8 cellular contexts compared by ENCODE assay signal in genomic region chrX:18886344-18887161, GRCh38.
DNase-seq lines count a peak whose midpoint lies in the region; ATAC-seq and TF ChIP-seq lines count a peak whose summit lies in the region.

No MANE protein-coding gene starts in this region.

- no peaks in the 10 kb centered on the region for H4K20me1 ChIP-seq in neural progenitor cell (ENCODE audit: low read depth)

- intact Hi-C loops in CD14-positive monocyte (cut with micrococcal nuclease) = no loop called here

- H3K27me3 ChIP-seq in NT2/D1 (ENCODE audit: insufficient read depth, insufficient read length) (no peaks in the 10 kb centered on the region), neural progenitor cell (peaks cover 17% of the 10 kb centered on the region)

- H3K4me2 ChIP-seq in neural progenitor cell = peak overlapping the region; percentile 58

- H3K27me3 Mint-ChIP-seq in CD14-positive monocyte (ENCODE audit: low read depth in 3 of 3) (peaks cover 2 to 6% (median 3%) of the 10 kb centered on the region in 3 donors), neural progenitor cell (ENCODE audit: insufficient read depth, low read depth) (peaks cover 15% of the 10 kb centered on the region), type B pancreatic cell (no peaks in the 10 kb centered on the region)
- H3K27me3 Mint-ChIP-seq in activated T-helper 17 cell treated with anti-CD3 and anti-CD28 coated beads, Interleukin-2, amount 50 U/mL, for 72 hours = no peaks in the 10 kb centered on the region

- TF ChIP-seq CTCF in CD14-positive monocyte (IDR thresholded peaks at IDR 0.05) (peak; percentile 71), neural progenitor cell (IDR thresholded peaks at IDR 0.05) (peak; percentile 49), type B pancreatic cell (conservative IDR thresholded peaks at IDR 0.05) (peak; percentile 64)

- H3F3A ChIP-seq in neural progenitor cell (ENCODE audit: low read depth) = no peaks in the 10 kb centered on the region

- H3K9me3 ChIP-seq in NT2/D1 (ENCODE audit: insufficient read depth, low read length) (no peaks in the 10 kb centered on the region), neural progenitor cell (ENCODE audit: low read depth) (no peaks in the 10 kb centered on the region)

- peak overlapping the region; percentile 68 for H3K9ac ChIP-seq in NT2/D1 (ENCODE audit: insufficient read length, low read depth)
- no peak overlapping the region for H3K9ac ChIP-seq in neural progenitor cell

- H3K36me3 ChIP-seq in NT2/D1 (ENCODE audit: insufficient read depth, insufficient read length, low read length) (no peaks in the 10 kb centered on the region), neural progenitor cell (no peaks in the 10 kb centered on the region)

- H3K79me2 ChIP-seq in neural progenitor cell (ENCODE audit: low read depth) = no peaks in the 10 kb centered on the region

- no peak overlapping the region for H3K27ac ChIP-seq in neural progenitor cell

- H3K4me3 Mint-ChIP-seq in CD14-positive monocyte (peak overlapping the region; percentile 87 to 96), neural progenitor cell (peak overlapping the region; percentile 31), type B pancreatic cell (peak overlapping the region; percentile 85)
- peak overlapping the region; percentile 81 for H3K4me3 Mint-ChIP-seq in activated T-helper 17 cell treated with anti-CD3 and anti-CD28 coated beads, Interleukin-2, amount 50 U/mL, for 72 hours

- H3K4me1 Mint-ChIP-seq in CD14-positive monocyte (peaks cover 27% of the 10 kb centered on the region), neural progenitor cell (peaks cover 12% of the 10 kb centered on the region), type B pancreatic cell (ENCODE audit: unreplicated experiment) (peaks cover 15% of the 10 kb centered on the region)
- no peaks in the 10 kb centered on the region for H3K4me1 Mint-ChIP-seq in activated T-helper 17 cell treated with anti-CD3 and anti-CD28 coated beads, Interleukin-2, amount 50 U/mL, for 72 hours

- H3K36me3 Mint-ChIP-seq in CD14-positive monocyte = peaks cover 3 to 11% of the 10 kb centered on the region in 2 donors
- H3K36me3 Mint-ChIP-seq in activated T-helper 17 cell treated with anti-CD3 and anti-CD28 coated beads, Interleukin-2, amount 50 U/mL, for 72 hours (ENCODE audit: low read depth) = no peaks in the 10 kb centered on the region
- no peaks in the 10 kb centered on the region for H3K36me3 Mint-ChIP-seq in neural progenitor cell
- no peaks in the 10 kb centered on the region for H3K36me3 Mint-ChIP-seq in type B pancreatic cell

- H3K9me3 Mint-ChIP-seq in CD14-positive monocyte (peaks cover 0 to 10% (median 0%) of the 10 kb centered on the region in 7 donors), neural progenitor cell (peaks cover 15% of the 10 kb centered on the region), type B pancreatic cell (no peaks in the 10 kb centered on the region)
- no peaks in the 10 kb centered on the region for H3K9me3 Mint-ChIP-seq in activated T-helper 17 cell treated with anti-CD3 and anti-CD28 coated beads, Interleukin-2, amount 50 U/mL, for 72 hours

- H3K27ac Mint-ChIP-seq in CD14-positive monocyte = peak overlapping the region; percentile 88 to 98 (median 93)
- peak overlapping the region; percentile 88 for H3K27ac Mint-ChIP-seq in activated T-helper 17 cell treated with anti-CD3 and anti-CD28 coated beads, Interleukin-2, amount 50 U/mL, for 72 hours
- peak overlapping the region; percentile 3 for H3K27ac Mint-ChIP-seq in neural progenitor cell
- H3K27ac Mint-ChIP-seq in type B pancreatic cell = peak overlapping the region; percentile 97

- H2AFZ ChIP-seq in neural progenitor cell (replicated peaks) = no peak overlapping the region

- H3K4me1 ChIP-seq in NT2/D1 (ENCODE audit: insufficient read depth, insufficient read length) = peaks cover 9% of the 10 kb centered on the region
- no peaks in the 10 kb centered on the region for H3K4me1 ChIP-seq in neural progenitor cell

- peak; percentile 74 for DNase-seq in CD14-positive monocyte (ENCODE audit: low spot score)
- DNase-seq in NT2/D1 (ENCODE audit: low read depth, low spot score) = no peak
- peak; percentile 55 for DNase-seq in fibroblast of the conjunctiva (ENCODE audit: low read depth)
- peak; percentile 69 for DNase-seq in neural progenitor cell (ENCODE audit: low spot score)
- no peak for DNase-seq in type B pancreatic cell (ENCODE audit: extremely low spot score, unreplicated experiment)

- H3K4me3 ChIP-seq in NT2/D1 (ENCODE audit: insufficient read length, low read depth) (peak overlapping the region; percentile 53), neural progenitor cell (peak overlapping the region; percentile 29)

- ATAC-seq in GM19035 (IDR thresholded peaks at IDR 0.05; ENCODE audit: unreplicated experiment) = peak; percentile 75
- ATAC-seq in HG03159 (IDR thresholded peaks at IDR 0.05; ENCODE audit: unreplicated experiment) = peak; percentile 65
- ATAC-seq in activated T-helper 17 cell treated with anti-CD3 and anti-CD28 coated beads, Interleukin-2, amount 50 U/mL, for 72 hours (replicated peaks) = peak; percentile 81

Comparison
In these comparisons a context has a peak if more than half of its experiments do, and no peak if none do; other contexts are left out.
1. DNase-seq: peak in CD14-positive monocyte (single experiment), fibroblast of the conjunctiva (single experiment) and neural progenitor cell (single experiment); none in NT2/D1 (single experiment) and type B pancreatic cell (single experiment).
2. H3K27ac Mint-ChIP-seq: peak in every context shown above with its lines; median percentile 97 in type B pancreatic cell; 93 in CD14-positive monocyte; 88 in activated T-helper 17 cell treated with anti-CD3 and anti-CD28 coated beads, Interleukin-2, amount 50 U/mL, for 72 hours; 3 in neural progenitor cell.
3. H3K4me3 Mint-ChIP-seq: peak in every context shown above with its lines; median percentile 92 in CD14-positive monocyte; 85 in type B pancreatic cell; 81 in activated T-helper 17 cell treated with anti-CD3 and anti-CD28 coated beads, Interleukin-2, amount 50 U/mL, for 72 hours; 31 in neural progenitor cell.
4. Peak in every context shown above with its lines, with median percentiles within 50 percentile points of each other: CTCF ChIP-seq and ATAC-seq.